In genomic region chr7:92133737-92134270, GRCh38 we compare ENCODE assay signal across 1 cellular context.
A peak's percentile ranks its signal among the peaks of the same experiment; 100 is the strongest.
TF ChIP-seq lines count a peak whose summit lies in the region.

No MANE protein-coding gene starts in this region.

TF ChIP-seq in GM12878, 131 proteins besides CTCF, POLR2A, EP300 and RAD21 (continued from another document):
- no peak; the same call in none of the 2 replicates for TF ChIP-seq YY1 (IDR thresholded peaks at IDR 0.05; ENCODE audit: low read depth, low read length)
- TF ChIP-seq SKIL (IDR thresholded peaks at IDR 0.05; ENCODE audit: low read depth, poor library complexity, severe bottlenecking), result peak; percentile 61
- TF ChIP-seq YBX1 (IDR thresholded peaks at IDR 0.05), result no peak
- no peak for TF ChIP-seq PML (IDR thresholded peaks at IDR 0.05; ENCODE audit: low read length)
- peak; percentile 70; the same call in 1 of the 2 replicates for TF ChIP-seq MTA2 (IDR thresholded peaks at IDR 0.05; ENCODE audit: low read depth)
- peak; percentile 94 for TF ChIP-seq IRF5 (IDR thresholded peaks at IDR 0.05; ENCODE audit: borderline replicate concordance)
- 0 out of 2 replicates have a peak, but pooled peaks have one; percentile 31 for TF ChIP-seq RB1 (IDR thresholded peaks at IDR 0.05; ENCODE audit: borderline replicate concordance)
- peak; percentile 90 for TF ChIP-seq IKZF1 (conservative IDR thresholded peaks at IDR 0.05)
- TF ChIP-seq LARP7 (IDR thresholded peaks at IDR 0.05), result peak; percentile 75; the same call in 1 of the 2 replicates
- TF ChIP-seq DPF2 (IDR thresholded peaks at IDR 0.05), result peak; percentile 88
- TF ChIP-seq NFYA (IDR thresholded peaks at IDR 0.05; ENCODE audit: borderline replicate concordance, low read depth, low read length), result no peak
- peak; percentile 100 for TF ChIP-seq CBFB (IDR thresholded peaks at IDR 0.05; ENCODE audit: low read depth)
- no peak for TF ChIP-seq USF2 (IDR thresholded peaks at IDR 0.05; ENCODE audit: borderline replicate concordance, low read depth, low read length)
- no peak for TF ChIP-seq CHD4 (IDR thresholded peaks at IDR 0.05)
- TF ChIP-seq POU2F2 (IDR thresholded peaks at IDR 0.05; ENCODE audit: borderline replicate concordance, low read depth, low read length), result 0 out of 3 replicates have a peak, but pooled peaks have one; percentile 54
- peak; percentile 100 for TF ChIP-seq RUNX3 (IDR thresholded peaks at IDR 0.05; ENCODE audit: low read length)
- TF ChIP-seq IKZF2 (IDR thresholded peaks at IDR 0.05), result peak; percentile 76 to 87
- TF ChIP-seq, protein P1, sequence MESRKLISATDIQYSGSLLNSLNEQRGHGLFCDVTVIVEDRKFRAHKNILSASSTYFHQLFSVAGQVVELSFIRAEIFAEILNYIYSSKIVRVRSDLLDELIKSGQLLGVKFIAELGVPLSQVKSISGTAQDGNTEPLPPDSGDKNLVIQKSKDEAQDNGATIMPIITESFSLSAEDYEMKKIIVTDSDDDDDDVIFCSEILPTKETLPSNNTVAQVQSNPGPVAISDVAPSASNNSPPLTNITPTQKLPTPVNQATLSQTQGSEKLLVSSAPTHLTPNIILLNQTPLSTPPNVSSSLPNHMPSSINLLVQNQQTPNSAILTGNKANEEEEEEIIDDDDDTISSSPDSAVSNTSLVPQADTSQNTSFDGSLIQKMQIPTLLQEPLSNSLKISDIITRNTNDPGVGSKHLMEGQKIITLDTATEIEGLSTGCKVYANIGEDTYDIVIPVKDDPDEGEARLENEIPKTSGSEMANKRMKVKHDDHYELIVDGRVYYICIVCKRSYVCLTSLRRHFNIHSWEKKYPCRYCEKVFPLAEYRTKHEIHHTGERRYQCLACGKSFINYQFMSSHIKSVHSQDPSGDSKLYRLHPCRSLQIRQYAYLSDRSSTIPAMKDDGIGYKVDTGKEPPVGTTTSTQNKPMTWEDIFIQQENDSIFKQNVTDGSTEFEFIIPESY (IDR thresholded peaks at IDR 0.05), result peak; percentile 70; the same call in 1 of the 2 replicates
- TF ChIP-seq NR2C1 (IDR thresholded peaks at IDR 0.05), result no peak
- peak; percentile 88 for TF ChIP-seq NBN (IDR thresholded peaks at IDR 0.05)
- TF ChIP-seq EGR1 (IDR thresholded peaks at IDR 0.05; ENCODE audit: borderline replicate concordance in 1 of 2, low read depth in 2 of 2, low read length in 2 of 2), result peak in 1 of 2 experiments; percentile 91; a peak in 2 of 3 replicates
- peak; percentile 95 for TF ChIP-seq EED (IDR thresholded peaks at IDR 0.05; ENCODE audit: low read depth)
- TF ChIP-seq CHD1 (IDR thresholded peaks at IDR 0.05; ENCODE audit: low read depth, low read length), result 0 out of 2 replicates have a peak, but pooled peaks have one; percentile 68
- no peak for TF ChIP-seq MEF2A (IDR thresholded peaks at IDR 0.05; ENCODE audit: insufficient read depth, low read depth, low read length)
- TF ChIP-seq MEF2B (IDR thresholded peaks at IDR 0.05; ENCODE audit: partially characterized antibody, poor library complexity, severe bottlenecking), result peak; percentile 43
- TF ChIP-seq, protein P2, sequence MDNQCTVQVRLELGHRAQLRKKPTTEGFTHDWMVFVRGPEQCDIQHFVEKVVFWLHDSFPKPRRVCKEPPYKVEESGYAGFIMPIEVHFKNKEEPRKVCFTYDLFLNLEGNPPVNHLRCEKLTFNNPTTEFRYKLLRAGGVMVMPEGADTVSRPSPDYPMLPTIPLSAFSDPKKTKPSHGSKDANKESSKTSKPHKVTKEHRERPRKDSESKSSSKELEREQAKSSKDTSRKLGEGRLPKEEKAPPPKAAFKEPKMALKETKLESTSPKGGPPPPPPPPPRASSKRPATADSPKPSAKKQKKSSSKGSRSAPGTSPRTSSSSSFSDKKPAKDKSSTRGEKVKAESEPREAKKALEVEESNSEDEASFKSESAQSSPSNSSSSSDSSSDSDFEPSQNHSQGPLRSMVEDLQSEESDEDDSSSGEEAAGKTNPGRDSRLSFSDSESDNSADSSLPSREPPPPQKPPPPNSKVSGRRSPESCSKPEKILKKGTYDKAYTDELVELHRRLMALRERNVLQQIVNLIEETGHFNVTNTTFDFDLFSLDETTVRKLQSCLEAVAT (IDR thresholded peaks at IDR 0.05), result peak; percentile 100
- no peak for TF ChIP-seq SMAD1 (IDR thresholded peaks at IDR 0.05; ENCODE audit: low read depth, partially characterized antibody)
- TF ChIP-seq GATAD2B (conservative IDR thresholded peaks at IDR 0.05; ENCODE audit: low read depth), result peak; percentile 98
- TF ChIP-seq BCL11A (IDR thresholded peaks at IDR 0.05; ENCODE audit: low read depth, low read length), result 0 out of 2 replicates have a peak, but pooled peaks have one; percentile 27
- TF ChIP-seq BCL3 (IDR thresholded peaks at IDR 0.05; ENCODE audit: borderline replicate concordance, insufficient read depth, low read depth, low read length, poor library complexity, severe bottlenecking), result peak; percentile 16
- TF ChIP-seq RELA (IDR thresholded peaks at IDR 0.05; ENCODE audit: borderline replicate concordance, partially characterized antibody), result peak; percentile 46
- no peak for TF ChIP-seq USF1 (IDR thresholded peaks at IDR 0.05; ENCODE audit: borderline replicate concordance, extremely low read length, insufficient read depth, low read depth, low read length)
- peak in 1 of 2 experiments; percentile 52; a peak in 2 of 4 replicates for TF ChIP-seq BHLHE40 (IDR thresholded peaks at IDR 0.05; ENCODE audit: borderline replicate concordance in 1 of 2, low read depth in 2 of 2, low read length in 1 of 2)
- TF ChIP-seq KLF5 (IDR thresholded peaks at IDR 0.05; ENCODE audit: partially characterized antibody), result peak; percentile 38
- peak; percentile 72; the same call in 1 of the 2 replicates for TF ChIP-seq ZSCAN29 (IDR thresholded peaks at IDR 0.05)
- peak; percentile 68; the same call in 1 of the 2 replicates for TF ChIP-seq PAX5 (IDR thresholded peaks at IDR 0.05; ENCODE audit: borderline replicate concordance, low read depth, low read length)
- 0 out of 2 replicates have a peak, but pooled peaks have one; percentile 39 for TF ChIP-seq STAT1 (conservative IDR thresholded peaks at IDR 0.05)
